Comparison of ENCODE assay signal across 16 cellular contexts in genomic region chr16:25118851-25119584, GRCh38. TPM values are rescaled to one million over a fixed set of nuclear protein-coding genes. Genes with fewer than 3 reads are reported as not detected.
DNase-seq lines count a peak whose midpoint lies in the region; ATAC-seq and TF ChIP-seq lines count a peak whose summit lies in the region.
"Had no signal": no experiment of that assay in that cellular context is flagged by ENCODE, and none has a peak within 500 bp of the region (broad histone marks: within the 10 kb centered on the region; RNA-seq: fewer than 3 reads in every experiment).

No MANE protein-coding gene starts in this region.

- CTCF ChIA-PET in activated CD4-positive, alpha-beta T cell treated with anti-CD3 and anti-CD28 coated beads, Interleukin-2, amount 10 ng/mL, durations not matched to agents 7 days and 5 days (lab: Charles Lee), result interaction anchor here (0.8 to 0.9 kb wide), 2 partner anchors 13 to 106 kb away, joined by 3 to 4 read pairs; no protein-coding TSS in a partner anchor

- peak overlapping the region in 5 of 6 donors; percentile 20 to 51 (median 40) for H3K27ac Mint-ChIP-seq in immature natural killer cell
- H3K27ac Mint-ChIP-seq in activated CD4-positive, alpha-beta T cell treated with anti-CD3 and anti-CD28 coated beads, Interleukin-2, amount 10 ng/mL, durations not matched to agents 7 days and 5 days, result no peak overlapping the region

- ATAC-seq in left ventricle myocardium superior, result no peak

- H3K4me1 Mint-ChIP-seq in immature natural killer cell, result peaks cover 38 to 54% of the 10 kb centered on the region in 2 donors
- peaks cover 23% of the 10 kb centered on the region for H3K4me1 Mint-ChIP-seq in activated CD4-positive, alpha-beta T cell treated with anti-CD3 and anti-CD28 coated beads, Interleukin-2, amount 10 ng/mL, durations not matched to agents 7 days and 5 days

- peak overlapping the region; percentile 25 for H4K8ac ChIP-seq in trophoblast cell (ENCODE audit: low read depth, low read length)

- H2AFZ ChIP-seq in trophoblast cell (ENCODE audit: insufficient read depth, low read length, poor library complexity) (no peak overlapping the region), GM23248 (no peak overlapping the region)

- H3K18ac ChIP-seq in trophoblast cell (ENCODE audit: low read length), result peak overlapping the region; percentile 13

- H4K20me1 ChIP-seq in GM23248 (ENCODE audit: insufficient read depth), result no peaks in the 10 kb centered on the region

- peak overlapping the region; percentile 67 for H2BK12ac ChIP-seq in trophoblast cell (ENCODE audit: low read length)

- no peaks in the 10 kb centered on the region for H3K9me3 Mint-ChIP-seq in immature natural killer cell
- H3K9me3 Mint-ChIP-seq in activated CD4-positive, alpha-beta T cell treated with anti-CD3 and anti-CD28 coated beads, Interleukin-2, amount 10 ng/mL, durations not matched to agents 7 days and 5 days, result no peaks in the 10 kb centered on the region

- H2BK5ac ChIP-seq in trophoblast cell (ENCODE audit: low read depth, low read length, poor library complexity), result peak overlapping the region; percentile 7

- H3K4me2 ChIP-seq in trophoblast cell (ENCODE audit: low read length) (no peak overlapping the region), GM23248 (ENCODE audit: unreplicated experiment) (no peak overlapping the region)
- H3K4me2 ChIP-seq: BLaER1 treated with 17β-estradiol and CSF1 and Interleukin-3, amounts not matched to agents 10 nM and 100 nM; KMS-11 had no signal

- no peak overlapping the region for H3K4me3 ChIP-seq in left ventricle myocardium inferior
- H3K4me3 ChIP-seq in trophoblast cell (ENCODE audit: low read depth, low read length), result no peak overlapping the region
- no peak overlapping the region for H3K4me3 ChIP-seq in GM23248
- H3K4me3 ChIP-seq: BLaER1 treated with 17β-estradiol and CSF1 and Interleukin-3, amounts not matched to agents 10 nM and 100 nM had no signal

- no peaks in the 10 kb centered on the region for H3K9me3 ChIP-seq in left ventricle myocardium inferior (replicated peaks)
- no peaks in the 10 kb centered on the region for H3K9me3 ChIP-seq in trophoblast cell (ENCODE audit: insufficient read depth, low read depth, low read length)
- H3K9me3 ChIP-seq in GM23248 (ENCODE audit: low read depth), result no peaks in the 10 kb centered on the region
- H3K9me3 ChIP-seq: BLaER1 treated with 17β-estradiol and CSF1 and Interleukin-3, amounts not matched to agents 10 nM and 100 nM had no signal

- no peaks in the 10 kb centered on the region for H3K9me2 ChIP-seq in GM23248 (ENCODE audit: insufficient read depth)

- no peak overlapping the region for H2AK5ac ChIP-seq in trophoblast cell (ENCODE audit: low read length)

- H3F3A ChIP-seq in GM23248 (ENCODE audit: insufficient read depth), result no peaks in the 10 kb centered on the region

- H4K91ac ChIP-seq in trophoblast cell (ENCODE audit: low read depth, low read length), result peak overlapping the region; percentile 41

- H3K27ac ChIP-seq in left ventricle myocardium inferior (replicated peaks), result peak overlapping the region; percentile 15
- peak overlapping the region; percentile 29 for H3K27ac ChIP-seq in trophoblast cell (ENCODE audit: low read depth, low read length)
- H3K27ac ChIP-seq in GM23248, result no peak overlapping the region
- H3K27ac ChIP-seq: BLaER1 treated with 17β-estradiol and CSF1 and Interleukin-3, amounts not matched to agents 10 nM and 100 nM; KMS-11 had no signal

- no peaks in the 10 kb centered on the region for H3K27me3 Mint-ChIP-seq in immature natural killer cell (ENCODE audit: low read depth in 3 of 3)
- no peaks in the 10 kb centered on the region for H3K27me3 Mint-ChIP-seq in activated CD4-positive, alpha-beta T cell treated with anti-CD3 and anti-CD28 coated beads, Interleukin-2, amount 10 ng/mL, durations not matched to agents 7 days and 5 days

- TF ChIP-seq CTCF in left ventricle myocardium inferior (IDR thresholded peaks at IDR 0.05; ENCODE audit: borderline replicate concordance), result no peak

- H3K9ac ChIP-seq in trophoblast cell (ENCODE audit: low read length) (no peak overlapping the region), GM23248 (no peak overlapping the region)
- H3K9ac ChIP-seq: KMS-11 had no signal

- H3K14ac ChIP-seq in trophoblast cell (ENCODE audit: low read length), result peak overlapping the region; percentile 62

- H3K4me3 Mint-ChIP-seq in immature natural killer cell, result no peak overlapping the region
- H3K4me3 Mint-ChIP-seq in activated CD4-positive, alpha-beta T cell treated with anti-CD3 and anti-CD28 coated beads, Interleukin-2, amount 10 ng/mL, durations not matched to agents 7 days and 5 days, result no peak overlapping the region

- DNase-seq in left ventricle myocardium inferior, result no peak
- no peak for DNase-seq in left ventricle myocardium superior
- DNase-seq in immature natural killer cell, result no peak
- DNase-seq in trophoblast cell, result peak in 1 of 2 donors; percentile 51
- DNase-seq in activated CD4-positive, alpha-beta T cell treated with anti-CD3 and anti-CD28 coated beads, Interleukin-2, amount 10 ng/mL, durations not matched to agents 7 days and 5 days, result no peak
- DNase-seq in NCI-H187 (lab: John Stamatoyannopoulos, UW), result no peak
- no peak for DNase-seq in GM23248
- no peak for DNase-seq in erythroblast (lab: John Stamatoyannopoulos, UW)
- DNase-seq: GF-D8, GOT3, NCI-H1048, NCI-H1436 treated with DMSO at 0.1 percent for 48 hours, NCI-H2081, NCI-H510A had no signal

- in situ Hi-C loops in GM23248 (cut with MboI), result no loop called here

- POLR2A ChIA-PET in activated CD4-positive, alpha-beta T cell treated with anti-CD3 and anti-CD28 coated beads, Interleukin-2, amount 10 ng/mL, durations not matched to agents 7 days and 5 days (lab: Charles Lee), result no interaction called here

- peaks cover 7 to 13% (median 8%) of the 10 kb centered on the region in 3 donors for H3K36me3 Mint-ChIP-seq in immature natural killer cell
- peaks cover 6% of the 10 kb centered on the region for H3K36me3 Mint-ChIP-seq in activated CD4-positive, alpha-beta T cell treated with anti-CD3 and anti-CD28 coated beads, Interleukin-2, amount 10 ng/mL, durations not matched to agents 7 days and 5 days (ENCODE audit: low read depth)

- peaks cover 15% of the 10 kb centered on the region for H3K79me1 ChIP-seq in trophoblast cell (ENCODE audit: low read length)

- peak overlapping the region; percentile 3 for H2BK120ac ChIP-seq in trophoblast cell (ENCODE audit: insufficient read depth, low read length, poor library complexity)

- H3K4me1 ChIP-seq in left ventricle myocardium inferior (peaks cover 25% of the 10 kb centered on the region), trophoblast cell (ENCODE audit: control insufficient read depth in 1 of 2, insufficient read depth in 2 of 2, low read length in 2 of 2) (peaks cover 28 to 30% of the 10 kb centered on the region in 2 experiments), GM23248 (ENCODE audit: insufficient read depth) (no peaks in the 10 kb centered on the region)

- H3K23ac ChIP-seq in trophoblast cell (ENCODE audit: low read length), result no peak overlapping the region

- H3K79me2 ChIP-seq in trophoblast cell (ENCODE audit: control insufficient read depth, insufficient read depth, low read length, poor library complexity) (peaks cover 5% of the 10 kb centered on the region), GM23248 (ENCODE audit: insufficient read depth) (peaks cover 99% of the 10 kb centered on the region)

- no CpG with 5 or more reads among the region's 14 CpGs for WGBS in trophoblast cell (ENCODE audit: extremely low coverage, insufficient coverage, insufficient read length)
- WGBS in GM23248 (ENCODE audit: low coverage in 1 of 2, low lambda C conversion rate in 2 of 2, missing lambda C conversion rate in 2 of 2), 2 experiments, result 94 to 97% methylated on average over 14 of the region's 14 CpGs

- H3K27me3 ChIP-seq in left ventricle myocardium inferior (ENCODE audit: low read depth) (no peaks in the 10 kb centered on the region), trophoblast cell (ENCODE audit: insufficient read depth, low read length) (no peaks in the 10 kb centered on the region), GM23248 (replicated peaks; ENCODE audit: insufficient read depth) (no peaks in the 10 kb centered on the region)
- H3K27me3 ChIP-seq: BLaER1 treated with 17β-estradiol and CSF1 and Interleukin-3, amounts not matched to agents 10 nM and 100 nM had no signal

- intact Hi-C loops in left ventricle myocardium inferior (cut with micrococcal nuclease), result no loop called here
- intact Hi-C loops in left ventricle myocardium superior (cut with micrococcal nuclease), result loop anchor here (10.0 kb wide), 1 partner anchor 54 kb away; no protein-coding TSS in a partner anchor

- H3K36me3 ChIP-seq in left ventricle myocardium inferior, result peaks cover 7% of the 10 kb centered on the region
- peaks cover 0 to 5% of the 10 kb centered on the region in 2 experiments for H3K36me3 ChIP-seq in trophoblast cell (ENCODE audit: control insufficient read depth in 1 of 2, insufficient read depth in 2 of 2, low read length in 2 of 2)
- H3K36me3 ChIP-seq in GM23248 (ENCODE audit: low read depth), result no peaks in the 10 kb centered on the region

- no peak overlapping the region for H4K12ac ChIP-seq in trophoblast cell (ENCODE audit: low read depth, low read length)

- H3K4ac ChIP-seq in trophoblast cell (ENCODE audit: low read depth, low read length), result no peak overlapping the region

- no peak for TF ChIP-seq POLR2A in erythroblast (IDR thresholded peaks at IDR 0.05; ENCODE audit: low read length)

RNA-seq across cellular contexts. Expression of gene LCMT1, which starts 7.5 kb away (rescaled TPM):
- total RNA-seq in left ventricle myocardium inferior (41.1 TPM), left ventricle myocardium superior (41.7 TPM)
- polyA plus RNA-seq in immature natural killer cell (10 to 100 TPM; 40.0 to 55.1 (median 54.7) TPM), GM23248 (2016; fragmentation: Nextera tagmentation; extraction: Ambion mirVana) (50.5 and 54.3 TPM in 2 replicates)
- polyA plus RNA-seq in trophoblast cell (2013), result 63.4 and 67.6 TPM in 2 replicates
- 10 to 100 TPM; 38.1 to 40.0 TPM for total RNA-seq in activated CD4-positive, alpha-beta T cell treated with anti-CD3 and anti-CD28 coated beads, Interleukin-2, amount 10 ng/mL, durations not matched to agents 7 days and 5 days
- 30.3 and 47.6 TPM in 2 replicates for total RNA-seq in GM23248 (2014; rRNA removed; shearing (Covaris generic))
